In the genomic region with DNA sequence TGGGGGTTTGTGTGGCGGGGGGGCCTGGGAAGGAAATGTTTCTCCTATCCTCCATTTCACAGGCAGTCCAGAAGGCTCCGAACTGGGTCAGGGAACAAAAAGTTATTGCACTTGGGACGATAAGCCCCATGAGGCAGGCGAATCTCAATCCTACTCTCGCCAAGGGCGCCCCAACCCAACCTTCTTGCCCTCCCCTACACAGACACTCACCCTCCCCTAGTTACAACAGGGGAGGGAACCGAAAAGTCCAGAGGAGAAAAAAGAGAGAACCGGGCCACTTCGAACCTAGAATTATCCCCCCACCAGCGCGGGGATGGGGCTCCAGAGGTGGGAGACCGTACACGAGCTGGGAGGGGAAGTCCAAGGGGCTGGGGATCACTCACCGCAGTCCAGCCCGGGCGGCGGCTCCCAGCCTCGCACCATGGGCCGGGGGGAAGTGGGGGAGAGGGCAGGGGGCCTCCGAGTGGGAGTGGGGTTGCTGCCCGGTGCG, we compare ENCODE assay signal across 1 cellular context.
TF ChIP-seq lines count a peak whose summit lies in the region.

No MANE protein-coding gene starts in this region.

TF ChIP-seq in H1, 55 proteins besides CTCF, POLR2A, EP300 and RAD21:
- TF ChIP-seq PHF8 (conservative IDR thresholded peaks at IDR 0.05; ENCODE audit: low read depth, low read length) (peak; percentile 32; the same call in 1 of the 2 replicates), SP1 (IDR thresholded peaks at IDR 0.05; ENCODE audit: low read depth, low read length) (no peak), HDAC6 (IDR thresholded peaks at IDR 0.05; ENCODE audit: low read depth, low read length) (no peak), SUZ12 (IDR thresholded peaks at IDR 0.05; ENCODE audit: low read length) (no peak), HDAC2 (IDR thresholded peaks at IDR 0.05; ENCODE audit: borderline replicate concordance in 1 of 2, low read depth in 2 of 2, low read length in 2 of 2) (0 out of 4 replicates have a peak, but pooled peaks of 1 of the 2 experiments have one; percentile 8)
